ENCODE assay signal across 1 cellular context in the genomic region with DNA sequence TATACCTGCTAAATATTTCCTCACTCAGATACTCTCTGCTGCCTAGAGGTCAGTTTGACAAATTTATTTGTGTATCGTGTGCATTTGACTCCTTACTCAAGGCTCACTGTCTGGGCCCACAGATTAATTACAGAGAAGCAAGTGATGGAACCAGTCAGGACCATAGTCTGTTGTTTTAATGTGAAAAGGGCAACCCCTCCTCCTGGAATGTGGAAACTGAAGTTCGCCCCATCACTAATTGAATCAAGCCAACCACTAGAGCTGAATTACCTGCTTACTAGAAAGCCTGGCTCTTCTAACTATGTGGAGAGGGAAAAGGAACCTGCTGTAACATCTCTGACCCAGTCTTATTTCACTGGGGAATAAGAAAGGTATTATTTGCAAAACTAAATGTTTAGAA.
TF ChIP-seq lines count a peak whose summit lies in the region.

No MANE protein-coding gene starts in this region.

TF ChIP-seq in GM23338, 12 proteins besides CTCF, POLR2A, EP300 and RAD21:
- TF ChIP-seq JUNB (IDR thresholded peaks at IDR 0.05; ENCODE audit: unreplicated experiment) (no peak), EZH2phosphoT487 (IDR thresholded peaks at IDR 0.05; ENCODE audit: unreplicated experiment) (no peak), POLR2AphosphoS5 (IDR thresholded peaks at IDR 0.05; ENCODE audit: low read depth) (no peak), STAT1 (IDR thresholded peaks at IDR 0.05; ENCODE audit: unreplicated experiment) (no peak), NANOG (IDR thresholded peaks at IDR 0.05; ENCODE audit: borderline replicate concordance) (no peak), CREB1 (CRISPR knock-in tag; IDR thresholded peaks at IDR 0.05; ENCODE audit: low read depth) (no peak), ZNF114 (CRISPR knock-in tag; IDR thresholded peaks at IDR 0.05) (no peak), EZH2 (IDR thresholded peaks at IDR 0.05; ENCODE audit: low read depth, unreplicated experiment) (no peak), ZNF331 (CRISPR knock-in tag; IDR thresholded peaks at IDR 0.05; ENCODE audit: low read depth) (no peak)
- TF ChIP-seq, protein P1, sequence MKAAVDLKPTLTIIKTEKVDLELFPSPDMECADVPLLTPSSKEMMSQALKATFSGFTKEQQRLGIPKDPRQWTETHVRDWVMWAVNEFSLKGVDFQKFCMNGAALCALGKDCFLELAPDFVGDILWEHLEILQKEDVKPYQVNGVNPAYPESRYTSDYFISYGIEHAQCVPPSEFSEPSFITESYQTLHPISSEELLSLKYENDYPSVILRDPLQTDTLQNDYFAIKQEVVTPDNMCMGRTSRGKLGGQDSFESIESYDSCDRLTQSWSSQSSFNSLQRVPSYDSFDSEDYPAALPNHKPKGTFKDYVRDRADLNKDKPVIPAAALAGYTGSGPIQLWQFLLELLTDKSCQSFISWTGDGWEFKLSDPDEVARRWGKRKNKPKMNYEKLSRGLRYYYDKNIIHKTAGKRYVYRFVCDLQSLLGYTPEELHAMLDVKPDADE (IDR thresholded peaks at IDR 0.05): no peak
- TF ChIP-seq, protein P2, sequence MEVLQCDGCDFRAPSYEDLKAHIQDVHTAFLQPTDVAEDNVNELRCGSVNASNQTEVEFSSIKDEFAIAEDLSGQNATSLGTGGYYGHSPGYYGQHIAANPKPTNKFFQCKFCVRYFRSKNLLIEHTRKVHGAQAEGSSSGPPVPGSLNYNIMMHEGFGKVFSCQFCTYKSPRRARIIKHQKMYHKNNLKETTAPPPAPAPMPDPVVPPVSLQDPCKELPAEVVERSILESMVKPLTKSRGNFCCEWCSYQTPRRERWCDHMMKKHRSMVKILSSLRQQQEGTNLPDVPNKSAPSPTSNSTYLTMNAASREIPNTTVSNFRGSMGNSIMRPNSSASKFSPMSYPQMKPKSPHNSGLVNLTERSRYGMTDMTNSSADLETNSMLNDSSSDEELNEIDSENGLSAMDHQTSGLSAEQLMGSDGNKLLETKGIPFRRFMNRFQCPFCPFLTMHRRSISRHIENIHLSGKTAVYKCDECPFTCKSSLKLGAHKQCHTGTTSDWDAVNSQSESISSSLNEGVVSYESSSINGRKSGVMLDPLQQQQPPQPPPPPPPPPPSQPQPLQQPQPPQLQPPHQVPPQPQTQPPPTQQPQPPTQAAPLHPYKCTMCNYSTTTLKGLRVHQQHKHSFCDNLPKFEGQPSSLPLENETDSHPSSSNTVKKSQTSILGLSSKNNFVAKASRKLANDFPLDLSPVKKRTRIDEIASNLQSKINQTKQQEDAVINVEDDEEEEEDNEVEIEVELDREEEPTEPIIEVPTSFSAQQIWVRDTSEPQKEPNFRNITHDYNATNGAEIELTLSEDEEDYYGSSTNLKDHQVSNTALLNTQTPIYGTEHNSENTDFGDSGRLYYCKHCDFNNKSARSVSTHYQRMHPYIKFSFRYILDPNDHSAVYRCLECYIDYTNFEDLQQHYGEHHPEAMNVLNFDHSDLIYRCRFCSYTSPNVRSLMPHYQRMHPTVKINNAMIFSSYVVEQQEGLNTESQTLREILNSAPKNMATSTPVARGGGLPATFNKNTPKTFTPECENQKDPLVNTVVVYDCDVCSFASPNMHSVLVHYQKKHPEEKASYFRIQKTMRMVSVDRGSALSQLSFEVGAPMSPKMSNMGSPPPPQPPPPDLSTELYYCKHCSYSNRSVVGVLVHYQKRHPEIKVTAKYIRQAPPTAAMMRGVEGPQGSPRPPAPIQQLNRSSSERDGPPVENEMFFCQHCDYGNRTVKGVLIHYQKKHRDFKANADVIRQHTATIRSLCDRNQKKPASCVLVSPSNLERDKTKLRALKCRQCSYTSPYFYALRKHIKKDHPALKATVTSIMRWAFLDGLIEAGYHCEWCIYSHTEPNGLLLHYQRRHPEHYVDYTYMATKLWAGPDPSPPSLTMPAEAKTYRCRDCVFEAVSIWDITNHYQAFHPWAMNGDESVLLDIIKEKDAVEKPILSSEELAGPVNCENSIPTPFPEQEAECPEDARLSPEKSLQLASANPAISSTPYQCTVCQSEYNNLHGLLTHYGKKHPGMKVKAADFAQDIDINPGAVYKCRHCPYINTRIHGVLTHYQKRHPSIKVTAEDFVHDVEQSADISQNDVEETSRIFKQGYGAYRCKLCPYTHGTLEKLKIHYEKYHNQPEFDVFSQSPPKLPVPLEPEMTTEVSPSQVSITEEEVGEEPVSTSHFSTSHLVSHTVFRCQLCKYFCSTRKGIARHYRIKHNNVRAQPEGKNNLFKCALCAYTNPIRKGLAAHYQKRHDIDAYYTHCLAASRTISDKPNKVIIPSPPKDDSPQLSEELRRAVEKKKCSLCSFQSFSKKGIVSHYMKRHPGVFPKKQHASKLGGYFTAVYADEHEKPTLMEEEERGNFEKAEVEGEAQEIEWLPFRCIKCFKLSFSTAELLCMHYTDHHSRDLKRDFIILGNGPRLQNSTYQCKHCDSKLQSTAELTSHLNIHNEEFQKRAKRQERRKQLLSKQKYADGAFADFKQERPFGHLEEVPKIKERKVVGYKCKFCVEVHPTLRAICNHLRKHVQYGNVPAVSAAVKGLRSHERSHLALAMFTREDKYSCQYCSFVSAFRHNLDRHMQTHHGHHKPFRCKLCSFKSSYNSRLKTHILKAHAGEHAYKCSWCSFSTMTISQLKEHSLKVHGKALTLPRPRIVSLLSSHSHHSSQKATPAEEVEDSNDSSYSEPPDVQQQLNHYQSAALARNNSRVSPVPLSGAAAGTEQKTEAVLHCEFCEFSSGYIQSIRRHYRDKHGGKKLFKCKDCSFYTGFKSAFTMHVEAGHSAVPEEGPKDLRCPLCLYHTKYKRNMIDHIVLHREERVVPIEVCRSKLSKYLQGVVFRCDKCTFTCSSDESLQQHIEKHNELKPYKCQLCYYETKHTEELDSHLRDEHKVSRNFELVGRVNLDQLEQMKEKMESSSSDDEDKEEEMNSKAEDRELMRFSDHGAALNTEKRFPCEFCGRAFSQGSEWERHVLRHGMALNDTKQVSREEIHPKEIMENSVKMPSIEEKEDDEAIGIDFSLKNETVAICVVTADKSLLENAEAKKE (CRISPR knock-in tag; IDR thresholded peaks at IDR 0.05): no peak
- TF ChIP-seq, protein P3, sequence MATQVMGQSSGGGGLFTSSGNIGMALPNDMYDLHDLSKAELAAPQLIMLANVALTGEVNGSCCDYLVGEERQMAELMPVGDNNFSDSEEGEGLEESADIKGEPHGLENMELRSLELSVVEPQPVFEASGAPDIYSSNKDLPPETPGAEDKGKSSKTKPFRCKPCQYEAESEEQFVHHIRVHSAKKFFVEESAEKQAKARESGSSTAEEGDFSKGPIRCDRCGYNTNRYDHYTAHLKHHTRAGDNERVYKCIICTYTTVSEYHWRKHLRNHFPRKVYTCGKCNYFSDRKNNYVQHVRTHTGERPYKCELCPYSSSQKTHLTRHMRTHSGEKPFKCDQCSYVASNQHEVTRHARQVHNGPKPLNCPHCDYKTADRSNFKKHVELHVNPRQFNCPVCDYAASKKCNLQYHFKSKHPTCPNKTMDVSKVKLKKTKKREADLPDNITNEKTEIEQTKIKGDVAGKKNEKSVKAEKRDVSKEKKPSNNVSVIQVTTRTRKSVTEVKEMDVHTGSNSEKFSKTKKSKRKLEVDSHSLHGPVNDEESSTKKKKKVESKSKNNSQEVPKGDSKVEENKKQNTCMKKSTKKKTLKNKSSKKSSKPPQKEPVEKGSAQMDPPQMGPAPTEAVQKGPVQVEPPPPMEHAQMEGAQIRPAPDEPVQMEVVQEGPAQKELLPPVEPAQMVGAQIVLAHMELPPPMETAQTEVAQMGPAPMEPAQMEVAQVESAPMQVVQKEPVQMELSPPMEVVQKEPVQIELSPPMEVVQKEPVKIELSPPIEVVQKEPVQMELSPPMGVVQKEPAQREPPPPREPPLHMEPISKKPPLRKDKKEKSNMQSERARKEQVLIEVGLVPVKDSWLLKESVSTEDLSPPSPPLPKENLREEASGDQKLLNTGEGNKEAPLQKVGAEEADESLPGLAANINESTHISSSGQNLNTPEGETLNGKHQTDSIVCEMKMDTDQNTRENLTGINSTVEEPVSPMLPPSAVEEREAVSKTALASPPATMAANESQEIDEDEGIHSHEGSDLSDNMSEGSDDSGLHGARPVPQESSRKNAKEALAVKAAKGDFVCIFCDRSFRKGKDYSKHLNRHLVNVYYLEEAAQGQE (IDR thresholded peaks at IDR 0.05; ENCODE audit: unreplicated experiment): no peak
